25 cellular contexts compared by ENCODE assay signal in genomic region chrX:108071578-108071977, GRCh38. TPM values are rescaled to one million over a fixed set of nuclear protein-coding genes. Genes with fewer than 3 reads are reported as not detected.
DNase-seq lines count a peak whose midpoint lies in the region; ATAC-seq, FAIRE-seq and TF ChIP-seq lines count a peak whose summit lies in the region.
"Had no signal": no experiment of that assay in that cellular context is flagged by ENCODE, and none has a peak within 500 bp of the region (broad histone marks: within the 10 kb centered on the region; RNA-seq: fewer than 3 reads in every experiment).

No MANE protein-coding gene starts in this region.

- dilution Hi-C loops in keratinocyte (cut with MboI; ENCODE audit: extremely low pct_ligation_motif_present, low sequenced_read_pairs), result no loop called here

- no peaks in the 10 kb centered on the region for H3K9me3 ChIP-seq in CD4-positive, CD25-positive, alpha-beta regulatory T cell (ENCODE audit: control insufficient read depth in 2 of 2, low read length in 2 of 2)
- no peaks in the 10 kb centered on the region for H3K9me3 ChIP-seq in T-helper 17 cell (ENCODE audit: control insufficient read depth, low read length, poor library complexity, severe bottlenecking)
- no peaks in the 10 kb centered on the region for H3K9me3 ChIP-seq in keratinocyte (ENCODE audit: control insufficient read depth, low read depth, low read length)
- H3K9me3 ChIP-seq: esophagus muscularis mucosa, neutrophil, right lobe of liver, SK-N-SH, upper lobe of left lung had no signal

- H3K4me3 ChIP-seq in CD4-positive, CD25-positive, alpha-beta regulatory T cell (ENCODE audit: low read depth, low read length), result no peak overlapping the region
- H3K4me3 ChIP-seq in keratinocyte (ENCODE audit: control insufficient read depth in 2 of 3, extremely low read depth in 1 of 3, insufficient read depth in 2 of 3, low read depth in 1 of 3, low read length in 3 of 3), result no peak overlapping the region
- H3K4me3 ChIP-seq: coronary artery, esophagus muscularis mucosa, hepatocyte, right lobe of liver, upper lobe of left lung had no signal

- H3K4me1 Mint-ChIP-seq in CD4-positive, CD25-positive, alpha-beta regulatory T cell, result peaks cover 0 to 7% (median 3%) of the 10 kb centered on the region in 4 donors
- H3K4me1 Mint-ChIP-seq in T-helper 17 cell, result peaks cover 3% of the 10 kb centered on the region
- H3K4me1 Mint-ChIP-seq: activated CD4-positive, alpha-beta T cell treated with anti-CD3 and anti-CD28 coated beads, Interleukin-2, amount 10 ng/mL, durations not matched to agents 7 days and 5 days; CD14-positive monocyte had no signal

- no peak for DNase-seq in CD4-positive, CD25-positive, alpha-beta regulatory T cell
- DNase-seq in EL, result peak; percentile 6
- no peak for DNase-seq in T-helper 17 cell
- no peak for DNase-seq in keratinocyte (ENCODE audit: low read depth, low spot score)
- no peak for DNase-seq in HK-2 (ENCODE audit: unreplicated experiment)
- DNase-seq: right lobe of liver had no signal

- no peak overlapping the region for H2AFZ ChIP-seq in keratinocyte (ENCODE audit: control insufficient read depth, low read length)
- H2AFZ ChIP-seq: hepatocyte had no signal

- no peak for ATAC-seq in CD4-positive, CD25-positive, alpha-beta regulatory T cell (ENCODE audit: low read depth in 2 of 2)
- ATAC-seq in T-helper 17 cell (peak; percentile 37), HG03354 (IDR thresholded peaks at IDR 0.05; ENCODE audit: poor library complexity, severe bottlenecking, unreplicated experiment) (no peak), HG03025 (IDR thresholded peaks at IDR 0.05; ENCODE audit: low FRiP score, unreplicated experiment) (no peak)

- no peak for FAIRE-seq in keratinocyte (lab: Jason Lieb, UNC)
- FAIRE-seq: H1 had no signal

- H3K36me3 ChIP-seq in CD4-positive, CD25-positive, alpha-beta regulatory T cell (ENCODE audit: control insufficient read depth, insufficient read depth, low read length), result peaks cover 54% of the 10 kb centered on the region
- no peaks in the 10 kb centered on the region for H3K36me3 ChIP-seq in keratinocyte (ENCODE audit: control insufficient read depth in 2 of 2, extremely low read depth in 1 of 2, insufficient read depth in 2 of 2, low read length in 2 of 2)
- H3K36me3 ChIP-seq: esophagus muscularis mucosa, neutrophil, right lobe of liver, upper lobe of left lung, WERI-Rb-1 had no signal

- no peak overlapping the region for H3K4me2 ChIP-seq in keratinocyte (ENCODE audit: control insufficient read depth, extremely low read depth, insufficient read depth, low read depth, low read length)
- H3K4me2 ChIP-seq: hepatocyte, SK-N-SH had no signal

- H3K27ac ChIP-seq in CD4-positive, CD25-positive, alpha-beta regulatory T cell (ENCODE audit: insufficient read depth, low read length, poor library complexity, severe bottlenecking), result no peak overlapping the region
- H3K27ac ChIP-seq in keratinocyte (ENCODE audit: control insufficient read depth, insufficient read depth, low read length), result peak overlapping the region; percentile 54
- H3K27ac ChIP-seq: coronary artery, esophagus muscularis mucosa, hepatocyte, neutrophil, right lobe of liver, upper lobe of left lung, WERI-Rb-1 had no signal

- no peak overlapping the region for H3K4me3 Mint-ChIP-seq in CD4-positive, CD25-positive, alpha-beta regulatory T cell
- H3K4me3 Mint-ChIP-seq in T-helper 17 cell, result no peak overlapping the region
- H3K4me3 Mint-ChIP-seq: activated CD4-positive, alpha-beta T cell treated with anti-CD3 and anti-CD28 coated beads, Interleukin-2, amount 10 ng/mL, durations not matched to agents 7 days and 5 days; activated T-cell treated with anti-CD3 and anti-CD28 coated beads, Interleukin-2, amount 50 U/mL, for 72 hours; CD14-positive monocyte; T-helper 2 cell treated with Interferon-gamma antibody and Interleukin-4, amounts not matched to agents 5 μg/mL and 100 μg/mL, for 36 hours had no signal

- H3K9ac ChIP-seq in keratinocyte (ENCODE audit: control insufficient read depth, extremely low read depth, insufficient read depth, low read length), result peak overlapping the region; percentile 20
- H3K9ac ChIP-seq: SK-N-SH had no signal

- no peak for TF ChIP-seq CTCF in keratinocyte (optimal IDR thresholded peaks at IDR 0.05 in 1 of 3, IDR thresholded peaks at IDR 0.05 in 1 of 3, conservative IDR thresholded peaks at IDR 0.05 in 1 of 3; ENCODE audit: extremely low read depth in 1 of 3, insufficient read depth in 2 of 3, low read length in 3 of 3)

- no peaks in the 10 kb centered on the region for H4K20me1 ChIP-seq in keratinocyte (ENCODE audit: control insufficient read depth, extremely low read depth, insufficient read depth, low read length)

- H3K4me1 ChIP-seq in CD4-positive, CD25-positive, alpha-beta regulatory T cell (ENCODE audit: control insufficient read depth, insufficient read depth, low read length, poor library complexity, severe bottlenecking), result no peaks in the 10 kb centered on the region
- peaks cover 21% of the 10 kb centered on the region for H3K4me1 ChIP-seq in keratinocyte (ENCODE audit: control insufficient read depth, extremely low read depth, insufficient read depth, low read length)
- H3K4me1 ChIP-seq: esophagus muscularis mucosa, right lobe of liver, upper lobe of left lung had no signal

- H3K27me3 Mint-ChIP-seq in CD4-positive, CD25-positive, alpha-beta regulatory T cell, result no peaks in the 10 kb centered on the region
- no peaks in the 10 kb centered on the region for H3K27me3 Mint-ChIP-seq in T-helper 17 cell

- no peaks in the 10 kb centered on the region for H3K79me2 ChIP-seq in keratinocyte (ENCODE audit: control insufficient read depth, insufficient read depth, low read length)
- H3K79me2 ChIP-seq: hepatocyte had no signal

- peak overlapping the region in 2 of 3 donors; percentile 55 to 85 for H3K27ac Mint-ChIP-seq in CD4-positive, CD25-positive, alpha-beta regulatory T cell
- H3K27ac Mint-ChIP-seq in T-helper 17 cell, result peak overlapping the region; percentile 62
- H3K27ac Mint-ChIP-seq: activated CD4-positive, alpha-beta T cell treated with anti-CD3 and anti-CD28 coated beads, Interleukin-2, amount 10 ng/mL, durations not matched to agents 7 days and 5 days; activated T-cell treated with anti-CD3 and anti-CD28 coated beads, Interleukin-2, amount 50 U/mL, for 72 hours; progenitor cell of endocrine pancreas; T-helper 2 cell treated with Interferon-gamma antibody and Interleukin-4, amounts not matched to agents 5 μg/mL and 100 μg/mL, for 36 hours had no signal

- no peaks in the 10 kb centered on the region for H3K9me1 ChIP-seq in keratinocyte (ENCODE audit: control insufficient read depth, extremely low read depth, insufficient read depth, low read length)

- H3K36me3 Mint-ChIP-seq in CD4-positive, CD25-positive, alpha-beta regulatory T cell, result peaks cover 5% of the 10 kb centered on the region
- H3K36me3 Mint-ChIP-seq in T-helper 17 cell (ENCODE audit: low read depth), result peaks cover 9% of the 10 kb centered on the region
- H3K36me3 Mint-ChIP-seq: CD14-positive monocyte had no signal

- H3K9me3 Mint-ChIP-seq in CD4-positive, CD25-positive, alpha-beta regulatory T cell, result no peaks in the 10 kb centered on the region
- H3K9me3 Mint-ChIP-seq: activated CD4-positive, alpha-beta T cell treated with anti-CD3 and anti-CD28 coated beads, Interleukin-2, amount 10 ng/mL, durations not matched to agents 7 days and 5 days; activated T-cell treated with anti-CD3 and anti-CD28 coated beads, Interleukin-2, amount 50 U/mL, for 72 hours; CD14-positive monocyte; T-helper 2 cell treated with Interferon-gamma antibody and Interleukin-4, amounts not matched to agents 5 μg/mL and 100 μg/mL, for 36 hours had no signal

- H3K27me3 ChIP-seq in CD4-positive, CD25-positive, alpha-beta regulatory T cell (ENCODE audit: control insufficient read depth, insufficient read depth, low read length), result no peaks in the 10 kb centered on the region
- H3K27me3 ChIP-seq in keratinocyte (ENCODE audit: control insufficient read depth, extremely low read depth, insufficient read depth, low read length), result peaks cover 3% of the 10 kb centered on the region
- H3K27me3 ChIP-seq: hepatocyte, neutrophil, right lobe of liver, upper lobe of left lung had no signal

RNA-seq across cellular contexts. Expression of gene PSMD10, which starts 19.8 kb away (rescaled TPM):
- 19.3 TPM for total RNA-seq in CD4-positive, CD25-positive, alpha-beta regulatory T cell
- 10 to 100 TPM; 54.7 to 85.1 (median 68.3) TPM for polyA plus RNA-seq in CD4-positive, CD25-positive, alpha-beta regulatory T cell
- total RNA-seq in T-helper 17 cell, result 10 to 100 TPM; 14.3 to 17.5 TPM
- polyA plus RNA-seq in keratinocyte, result 65.3 to 89.3 TPM (median 70.2 TPM) in 3 replicates
- 35.5 TPM for polyA plus RNA-seq in keratinocyte (2011; ENCODE audit: low read depth)
- polyA plus RNA-seq in keratinocyte (2011; cell fraction: cytosol; rRNA removed), result 67.9 and 113 TPM in 2 replicates
- 44.0 and 54.7 TPM in 2 replicates for polyA plus RNA-seq in keratinocyte (2011; cell fraction: nucleus; rRNA removed)
- polyA plus RNA-seq in keratinocyte (2012; ENCODE audit: low replicate concordance), result 44.6 and 50.6 TPM in 2 replicates
- polyA minus RNA-seq in keratinocyte, result 9.6 to 37.8 TPM (median 21.8 TPM) in 3 replicates
- polyA minus RNA-seq in keratinocyte (2011; cell fraction: cytosol; rRNA and poly(A)+ RNA removed), result 22.4 TPM
- 6.1 and 15.6 TPM in 2 replicates for polyA minus RNA-seq in keratinocyte (2011; cell fraction: nucleus; rRNA and poly(A)+ RNA removed)

RNA-seq across cellular contexts. Expression of gene ATG4A, which starts 20.0 kb away (rescaled TPM):
- 10.4 TPM for total RNA-seq in CD4-positive, CD25-positive, alpha-beta regulatory T cell
- 10 to 100 TPM; 16.7 to 21.8 (median 18.6) TPM for polyA plus RNA-seq in CD4-positive, CD25-positive, alpha-beta regulatory T cell
- total RNA-seq in T-helper 17 cell, result 1 to 10 TPM; 8.2 to 8.3 TPM
- polyA plus RNA-seq in keratinocyte, result 14.5 to 19.3 TPM (median 16.5 TPM) in 3 replicates
- 6.6 TPM for polyA plus RNA-seq in keratinocyte (2011; ENCODE audit: low read depth)
- 14.3 and 27.2 TPM in 2 replicates for polyA plus RNA-seq in keratinocyte (2011; cell fraction: cytosol; rRNA removed)
- polyA plus RNA-seq in keratinocyte (2011; cell fraction: nucleus; rRNA removed), result 18.9 and 19.9 TPM in 2 replicates
- polyA plus RNA-seq in keratinocyte (2012; ENCODE audit: low replicate concordance), result 9.9 and 12.3 TPM in 2 replicates
- polyA minus RNA-seq in keratinocyte, result 6.6 to 14.4 TPM (median 10.0 TPM) in 3 replicates
- polyA minus RNA-seq in keratinocyte (2011; cell fraction: cytosol; rRNA and poly(A)+ RNA removed), result 5.4 TPM
- 7.2 and 11.5 TPM in 2 replicates for polyA minus RNA-seq in keratinocyte (2011; cell fraction: nucleus; rRNA and poly(A)+ RNA removed)

RNA-seq across cellular contexts. Expression of gene VSIG1, which starts 26.7 kb away (rescaled TPM):
- 31.8 TPM for total RNA-seq in CD4-positive, CD25-positive, alpha-beta regulatory T cell
- polyA plus RNA-seq in CD4-positive, CD25-positive, alpha-beta regulatory T cell, result 10 to 100 TPM; 14.5 to 17.7 (median 17.0) TPM
- 10 to 100 TPM; 20.9 to 32.6 TPM for total RNA-seq in T-helper 17 cell
- polyA plus RNA-seq in keratinocyte, result 3.9 to 7.2 TPM (median 5.0 TPM) in 3 replicates
- 0.46 TPM for polyA plus RNA-seq in keratinocyte (2011; ENCODE audit: low read depth)
- 1.9 and 4.6 TPM in 2 replicates for polyA plus RNA-seq in keratinocyte (2011; cell fraction: cytosol; rRNA removed)
- polyA plus RNA-seq in keratinocyte (2011; cell fraction: nucleus; rRNA removed), result 15.5 and 21.7 TPM in 2 replicates
- 1.1 and 1.3 TPM in 2 replicates for polyA plus RNA-seq in keratinocyte (2012; ENCODE audit: low replicate concordance)
- 3.5 to 9.5 TPM (median 4.8 TPM) in 3 replicates for polyA minus RNA-seq in keratinocyte
- polyA minus RNA-seq in keratinocyte (2011; cell fraction: cytosol; rRNA and poly(A)+ RNA removed), result 2.5 TPM
- polyA minus RNA-seq in keratinocyte (2011; cell fraction: nucleus; rRNA and poly(A)+ RNA removed), result 1.2 and 8.4 TPM in 2 replicates
- total RNA-seq: cardiac septum, left lobe of liver, mesenteric fat pad, myocyte, right lobe of liver had no signal
- polyA plus RNA-seq: CD14-positive monocyte, SK-N-SH had no signal
